19 cellular contexts compared by ENCODE assay signal in the genomic region with DNA sequence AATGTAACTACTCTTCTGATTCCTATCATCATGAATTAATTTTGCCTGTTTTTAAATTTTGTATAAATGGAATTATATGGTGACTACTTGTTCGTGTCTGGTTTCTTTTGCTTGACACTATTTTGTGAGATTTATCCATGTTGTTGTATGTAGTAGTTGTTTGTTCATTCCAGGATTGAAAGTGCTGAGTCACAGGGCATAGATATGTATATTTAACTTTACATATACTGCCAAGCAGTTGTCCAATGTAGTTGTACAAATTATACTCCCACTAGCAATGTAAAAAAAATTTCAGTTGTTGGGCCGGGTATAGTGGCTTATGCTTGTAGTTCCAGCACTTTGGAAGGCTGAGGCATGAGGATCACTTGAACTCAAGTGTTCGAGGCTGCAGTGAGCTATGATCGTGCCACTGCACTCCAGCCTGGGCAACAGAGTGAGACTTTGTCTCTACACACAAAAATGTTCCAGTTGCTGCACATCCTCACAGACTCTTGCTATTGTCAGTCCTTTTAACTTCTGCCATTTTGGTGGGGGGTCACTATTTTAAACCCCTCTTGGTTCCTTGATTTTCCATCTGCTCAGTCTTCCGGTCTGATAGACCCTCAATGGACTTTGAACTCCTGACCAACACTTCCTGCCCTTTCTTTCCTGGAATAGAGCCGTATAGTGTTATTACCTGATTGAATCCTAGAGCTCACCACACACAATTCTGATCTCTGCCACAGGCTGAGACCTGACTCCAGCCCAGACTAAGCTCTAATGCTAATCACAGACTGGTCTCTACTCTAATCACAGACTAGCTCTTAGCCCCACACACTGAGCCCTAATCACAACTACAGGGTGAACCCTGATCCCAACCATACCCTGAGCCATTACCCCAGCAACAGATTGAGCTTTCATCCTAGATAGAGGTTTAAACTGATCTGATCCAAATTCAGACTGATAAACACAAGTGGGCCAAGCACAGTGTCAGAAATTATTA.
DNase-seq lines count a peak whose midpoint lies in the region; ATAC-seq and TF ChIP-seq lines count a peak whose summit lies in the region.
"Had no signal": no experiment of that assay in that cellular context is flagged by ENCODE, and none has a peak within 500 bp of the region (broad histone marks: within the 10 kb centered on the region; RNA-seq: fewer than 3 reads in every experiment).

No MANE protein-coding gene starts in this region.

- BruUV-seq in A673 (replicated peaks; lab: Mats Ljungman, UMichigan), result no TSS peak

- H3K4me1 ChIP-seq in A673 (ENCODE audit: insufficient read depth, low read length, poor library complexity, severe bottlenecking) (peaks cover 8% of the 10 kb centered on the region), DND-41 (ENCODE audit: insufficient read depth, low read length) (peaks cover 13% of the 10 kb centered on the region), spleen (peaks cover 0 to 25% (median 0%) of the 10 kb centered on the region in 6 donors)

- H3K9ac ChIP-seq in DND-41 (ENCODE audit: low read depth, low read length) (no peak overlapping the region), SU-DHL-6 (ENCODE audit: low read length) (no peak overlapping the region)

- no peaks in the 10 kb centered on the region for H4K20me1 ChIP-seq in DND-41 (ENCODE audit: insufficient read depth, low read length)
- H4K20me1 ChIP-seq in SU-DHL-6 (ENCODE audit: low read depth, low read length), result no peaks in the 10 kb centered on the region

- peak overlapping the region; percentile 60 for H2AFZ ChIP-seq in DND-41 (ENCODE audit: low read depth, low read length)
- peak overlapping the region; percentile 10 for H2AFZ ChIP-seq in SU-DHL-6 (ENCODE audit: low read depth, low read length, severe bottlenecking)

- H3K27me3 ChIP-seq in A673 (replicated peaks; ENCODE audit: insufficient read depth, low read depth, low read length, poor library complexity) (no peaks in the 10 kb centered on the region), DND-41 (ENCODE audit: insufficient read depth, low read length, poor library complexity) (no peaks in the 10 kb centered on the region), SU-DHL-6 (ENCODE audit: low read length) (no peaks in the 10 kb centered on the region), spleen (replicated peaks in 1 of 7) (no peaks in the 10 kb centered on the region)

- H3K4me3 ChIP-seq in A673 (ENCODE audit: low read depth, low read length, poor library complexity, severe bottlenecking), result no peak overlapping the region
- no peak overlapping the region for H3K4me3 ChIP-seq in DND-41 (ENCODE audit: low read depth in 1 of 2, low read length in 2 of 2)
- H3K4me3 ChIP-seq in SU-DHL-6 (ENCODE audit: insufficient read depth, low read length, poor library complexity, severe bottlenecking), result no peak overlapping the region
- no peak overlapping the region for H3K4me3 ChIP-seq in spleen
- H3K4me3 ChIP-seq: skin epidermis had no signal

- no peaks in the 10 kb centered on the region for H3K79me2 ChIP-seq in DND-41 (ENCODE audit: insufficient read depth, low read length)
- H3K79me2 ChIP-seq in SU-DHL-6 (ENCODE audit: insufficient read depth, low read length), result no peaks in the 10 kb centered on the region

- no peaks in the 10 kb centered on the region for H3K9me2 ChIP-seq in SU-DHL-6 (replicated peaks; ENCODE audit: insufficient read depth, low read length)

- CTCF ChIA-PET in A673 (lab: Charles Lee), result no interaction called here

- no peak for TF ChIP-seq CTCF in A673 (conservative IDR thresholded peaks at IDR 0.05; ENCODE audit: low read depth, low read length)
- no peak for TF ChIP-seq CTCF in DND-41 (IDR thresholded peaks at IDR 0.05; ENCODE audit: borderline replicate concordance, extremely low read depth, low read length, poor library complexity, severe bottlenecking)
- TF ChIP-seq CTCF in SU-DHL-6 (IDR thresholded peaks at IDR 0.05; ENCODE audit: insufficient read depth, low read length, poor library complexity, severe bottlenecking), result no peak
- TF ChIP-seq CTCF in spleen (IDR thresholded peaks at IDR 0.05 in 8 of 11, conservative IDR thresholded peaks at IDR 0.05 in 3 of 11), result no peak

- DNase-seq in A673 (ENCODE audit: low spot score) (no peak), DND-41 (no peak), iris pigment epithelial cell (ENCODE audit: low read depth) (peak; percentile 9), superior temporal gyrus (ENCODE audit: extremely low spot score) (no peak), spleen (no peak), SIG-M5 treated with dmso at 0.1 percent for 504 hours (lab: John Stamatoyannopoulos, UW; ENCODE audit: unreplicated experiment) (no peak)
- DNase-seq: activated effector memory CD4-positive, alpha-beta T cell treated with anti-CD3 and anti-CD28 coated beads, Interleukin-2, amount 50 U/mL, for 16 hours; AML-193; central memory CD4-positive, alpha-beta T cell; DMS79 treated with DMSO at 0.1 percent for 48 hours; HCEC 1CT; mesendoderm; NCI-H1417 treated with DMSO at 0.1 percent for 48 hours; NCI-H524 treated with DMSO at 0.1 percent for 48 hours; T1000 had no signal

- H3K4me2 ChIP-seq in DND-41 (ENCODE audit: insufficient read depth, low read length) (no peak overlapping the region), SU-DHL-6 (ENCODE audit: low read depth, low read length, poor library complexity, severe bottlenecking) (no peak overlapping the region)

- ATAC-seq in DND-41 (ENCODE audit: insufficient read depth, low read depth), result peak; percentile 35; the same call in 1 of the 3 replicates
- ATAC-seq in HG02973 (IDR thresholded peaks at IDR 0.05; ENCODE audit: unreplicated experiment), result no peak

- POLR2A ChIA-PET in A673 (lab: Charles Lee; ENCODE audit: low non-redundant PET), result no interaction called here

- intact Hi-C loops in A673 (cut with micrococcal nuclease; ENCODE audit: unreplicated experiment), result no loop called here
- intact Hi-C loops in spleen (cut with DNase I; ENCODE audit: low total_unique reads), result no loop called here

- H3K27ac ChIP-seq in A673 (ENCODE audit: low read depth, low read length, poor library complexity, severe bottlenecking) (peak overlapping the region; percentile 21), DND-41 (ENCODE audit: low read length) (peak overlapping the region; percentile 0; the same call in 1 of the 2 replicates), SU-DHL-6 (ENCODE audit: low read depth, low read length) (no peak overlapping the region), spleen (no peak overlapping the region)
- H3K27ac ChIP-seq: RWPE1, skin epidermis had no signal

- TF ChIP-seq POLR2A in spleen (IDR thresholded peaks at IDR 0.05), result no peak

- H3K36me3 ChIP-seq in A673 (ENCODE audit: insufficient read depth, low read length, poor library complexity, severe bottlenecking), result no peaks in the 10 kb centered on the region
- no peaks in the 10 kb centered on the region for H3K36me3 ChIP-seq in DND-41 (ENCODE audit: insufficient read depth, low read length)
- H3K36me3 ChIP-seq in SU-DHL-6 (ENCODE audit: low read length), result no peaks in the 10 kb centered on the region
- H3K36me3 ChIP-seq in spleen, result no peaks in the 10 kb centered on the region

- 72 to 81% (median 75%) methylated on average over 6 of the region's 6 CpGs for WGBS in spleen, 5 donors

- H3K9me3 ChIP-seq in A673 (ENCODE audit: low read depth, low read length, poor library complexity, severe bottlenecking) (no peaks in the 10 kb centered on the region), DND-41 (ENCODE audit: insufficient read depth, low read length, severe bottlenecking) (no peaks in the 10 kb centered on the region), SU-DHL-6 (ENCODE audit: insufficient read depth, low read length) (no peaks in the 10 kb centered on the region), spleen (no peaks in the 10 kb centered on the region)

- no peaks in the 10 kb centered on the region for H3F3A ChIP-seq in SU-DHL-6 (ENCODE audit: insufficient read depth)

Comparison
In these comparisons a context has a peak if more than half of its experiments do, and no peak if none do; other contexts are left out.
1. H3K27ac ChIP-seq: peak in A673 (single experiment) and DND-41 (single experiment); none in SU-DHL-6 (single experiment) and spleen (0 of 8).